Comparison of ENCODE assay signal across 26 cellular contexts in genomic region chr3:117887031-117887430, GRCh38.
"Had no signal": no experiment of that assay in that cellular context is flagged by ENCODE, and none has a peak within 500 bp of the region (broad histone marks: within the 10 kb centered on the region; RNA-seq: fewer than 3 reads in every experiment).

No MANE protein-coding gene starts in this region.

- H3K36me3 ChIP-seq: esophagus squamous epithelium, gastrocnemius medialis, heart right ventricle, left lung, lower lobe of right lung had no signal

- ATAC-seq: esophagus mucosa, gastrocnemius medialis, heart right ventricle, left cardiac atrium, left lung, left ventricle myocardium superior, lower lobe of right lung had no signal

- DNase-seq: dermis blood vessel endothelial cell; dorsolateral prefrontal cortex; effector CD4-positive, alpha-beta T cell; effector memory CD4-positive, alpha-beta T cell; erythroblast; esophagus squamous epithelium; foreskin fibroblast; foreskin melanocyte; gastrocnemius medialis; glutamatergic neuron; head of caudate nucleus; heart right ventricle; hippocampal formation; left cardiac atrium; left lung; left ventricle myocardium superior; lower lobe of right lung; mesenchymal stem cell; midbrain had no signal

- FAIRE-seq: colon, endothelial cell of umbilical vein, islet of Langerhans, keratinocyte had no signal

- H3K9me3 ChIP-seq: esophagus squamous epithelium, gastrocnemius medialis, heart right ventricle, left lung, lower lobe of right lung had no signal

- H3K4me1 ChIP-seq: gastrocnemius medialis, heart right ventricle, left lung, lower lobe of right lung had no signal

- H3K27ac ChIP-seq: coronary artery, dorsolateral prefrontal cortex, epithelial cell of prostate, esophagus squamous epithelium, gastrocnemius medialis, heart right ventricle, left lung, lower lobe of right lung had no signal

- H3K4me3 ChIP-seq: coronary artery, dorsolateral prefrontal cortex, esophagus squamous epithelium, gastrocnemius medialis, heart right ventricle, left lung, lower lobe of right lung had no signal

- H3K27me3 ChIP-seq: dorsolateral prefrontal cortex, esophagus squamous epithelium, gastrocnemius medialis, heart right ventricle, left lung had no signal
